26 cellular contexts compared by ENCODE assay signal in the genomic region with DNA sequence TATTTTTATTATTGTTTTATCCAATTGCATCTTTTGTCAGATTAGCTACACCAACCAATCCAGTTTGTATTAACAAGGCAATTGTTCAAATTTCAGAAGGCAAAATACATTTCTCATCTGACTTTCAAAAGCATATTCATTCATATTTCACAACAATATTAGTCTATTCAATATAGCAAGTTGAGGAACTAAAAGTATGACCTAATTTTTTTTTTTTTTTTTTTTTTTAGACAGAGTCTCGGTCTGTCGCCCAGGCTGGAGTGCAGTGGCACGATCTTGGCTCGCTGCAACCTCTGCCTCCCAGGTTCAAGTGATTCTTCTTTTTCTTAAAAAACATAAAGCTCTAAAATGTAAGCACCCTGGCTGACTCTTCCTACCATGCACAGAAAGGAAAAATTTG. TPM values are rescaled to one million over a fixed set of nuclear protein-coding genes. Genes with fewer than 3 reads are reported as not detected.
"Had no signal": no experiment of that assay in that cellular context is flagged by ENCODE, and none has a peak within 500 bp of the region (broad histone marks: within the 10 kb centered on the region; RNA-seq: fewer than 3 reads in every experiment).

No MANE protein-coding gene starts in this region.

- H3K9ac ChIP-seq: neural progenitor cell had no signal

- H3K4me3 Mint-ChIP-seq: activated CD4-positive, alpha-beta T cell treated with anti-CD3 and anti-CD28 coated beads for 36 hours; activated CD8-positive, alpha-beta T cell treated with anti-CD3 and anti-CD28 coated beads, Interleukin-2, amount 10 ng/mL, durations not matched to agents 7 days and 5 days; activated naive CD4-positive, alpha-beta T cell treated with anti-CD3 and anti-CD28 coated beads, Interleukin-2, amount 10 ng/mL, durations not matched to agents 7 days and 5 days; activated naive CD8-positive, alpha-beta T cell treated with anti-CD3 and anti-CD28 coated beads, Interleukin-2, amount 50 U/mL, for 24 hours; central memory CD8-positive, alpha-beta T cell; neural progenitor cell; type B pancreatic cell; WTC11 had no signal

- H3K4me1 ChIP-seq: neural progenitor cell, right atrium auricular region, testis, uterus had no signal

- H3K4me1 Mint-ChIP-seq: neural progenitor cell, WTC11 had no signal

- H3K9me3 ChIP-seq: esophagus muscularis mucosa, left lung, lower lobe of right lung, right atrium auricular region, testis, uterus had no signal

- H3K27ac ChIP-seq: esophagus muscularis mucosa, left lung, lower lobe of right lung, neural progenitor cell, right atrium auricular region, testis, uterus had no signal

- H3K27me3 ChIP-seq: esophagus muscularis mucosa, left lung, neural progenitor cell, right atrium auricular region, testis, uterus had no signal

- H3K4me3 ChIP-seq: esophagus muscularis mucosa, left lung, lower lobe of right lung, neural progenitor cell, right atrium auricular region, testis, uterus had no signal

- H3K4me2 ChIP-seq: neural progenitor cell had no signal

- H3K27me3 Mint-ChIP-seq: activated CD4-positive, alpha-beta T cell treated with anti-CD3 and anti-CD28 coated beads for 36 hours; activated naive CD4-positive, alpha-beta T cell treated with anti-CD3 and anti-CD28 coated beads, Interleukin-2, amount 10 ng/mL, durations not matched to agents 7 days and 5 days; activated naive CD8-positive, alpha-beta T cell treated with anti-CD3 and anti-CD28 coated beads, Interleukin-2, amount 50 U/mL, for 24 hours; central memory CD8-positive, alpha-beta T cell; naive thymus-derived CD8-positive, alpha-beta T cell; type B pancreatic cell had no signal

- H3K27ac Mint-ChIP-seq: activated CD8-positive, alpha-beta T cell treated with anti-CD3 and anti-CD28 coated beads, Interleukin-2, amount 10 ng/mL, durations not matched to agents 7 days and 5 days; activated naive CD4-positive, alpha-beta T cell treated with anti-CD3 and anti-CD28 coated beads, Interleukin-2, amount 10 ng/mL, durations not matched to agents 7 days and 5 days; activated naive CD8-positive, alpha-beta T cell treated with anti-CD3 and anti-CD28 coated beads, Interleukin-2, amount 50 U/mL, for 24 hours; neural progenitor cell; type B pancreatic cell; WTC11 had no signal

- H3K9me3 Mint-ChIP-seq: activated naive CD4-positive, alpha-beta T cell treated with anti-CD3 and anti-CD28 coated beads, Interleukin-2, amount 10 ng/mL, durations not matched to agents 7 days and 5 days; activated naive CD8-positive, alpha-beta T cell treated with anti-CD3 and anti-CD28 coated beads, Interleukin-2, amount 50 U/mL, for 24 hours; central memory CD8-positive, alpha-beta T cell; naive thymus-derived CD8-positive, alpha-beta T cell; neural progenitor cell; type B pancreatic cell; WTC11 had no signal

- DNase-seq: activated CD4-positive, alpha-beta T cell treated with anti-CD3 and anti-CD28 coated beads for 36 hours; activated CD8-positive, alpha-beta T cell treated with anti-CD3 and anti-CD28 coated beads, Interleukin-2, amount 10 ng/mL, durations not matched to agents 7 days and 5 days; activated gamma-delta T cell; activated naive CD4-positive, alpha-beta T cell treated with anti-CD3 and anti-CD28 coated beads, Interleukin-2, amount 10 ng/mL, durations not matched to agents 7 days and 5 days; activated naive CD8-positive, alpha-beta T cell treated with anti-CD3 and anti-CD28 coated beads, Interleukin-2, amount 50 U/mL, for 24 hours; activated T-cell treated with anti-CD3 and anti-CD28 coated beads, Interleukin-2, amount 50 U/mL, for 1 hour; amygdala; dermis blood vessel endothelial cell; effector CD4-positive, alpha-beta T cell; left lung; lower lobe of right lung; mesenchymal stem cell; naive thymus-derived CD8-positive, alpha-beta T cell; stimulated activated CD4-positive, alpha-beta T cell treated with anti-CD3 and anti-CD28 coated beads, Interleukin-15, amount 100 ng/mL, for 24 hours; stimulated activated CD4-positive, alpha-beta T cell treated with anti-CD3 and anti-CD28 coated beads, Interleukin-2, amount 100 ng/mL, for 24 hours; stimulated activated naive CD8-positive, alpha-beta T cell treated with anti-CD3 and anti-CD28 coated beads, Interleukin-15, Interleukin-2, amounts not matched to agents 100 U/mL and 50 U/mL, for 24 hours; T-helper 2 cell; testis; uterus had no signal

- ATAC-seq: activated CD4-positive, alpha-beta T cell treated with anti-CD3 and anti-CD28 coated beads for 36 hours; activated CD8-positive, alpha-beta T cell treated with anti-CD3 and anti-CD28 coated beads, Interleukin-2, amount 10 ng/mL, durations not matched to agents 7 days and 5 days; activated naive CD8-positive, alpha-beta T cell treated with anti-CD3 and anti-CD28 coated beads, Interleukin-2, amount 50 U/mL, for 24 hours; left lung; lower lobe of right lung; naive thymus-derived CD8-positive, alpha-beta T cell; stimulated activated naive CD8-positive, alpha-beta T cell treated with anti-CD3 and anti-CD28 coated beads, Interleukin-15, Interleukin-2, amounts not matched to agents 100 U/mL and 50 U/mL, for 24 hours; WTC11 had no signal

- H2AFZ ChIP-seq: neural progenitor cell had no signal

RNA-seq across cellular contexts. Expression of a gene that starts 25.5 kb away (rescaled TPM):
- total RNA-seq: dermis blood vessel endothelial cell, pulmonary artery endothelial cell, uterus had no signal
- polyA plus RNA-seq: naive thymus-derived CD8-positive, alpha-beta T cell had no signal
